21 cellular contexts compared by ENCODE assay signal in the genomic region with DNA sequence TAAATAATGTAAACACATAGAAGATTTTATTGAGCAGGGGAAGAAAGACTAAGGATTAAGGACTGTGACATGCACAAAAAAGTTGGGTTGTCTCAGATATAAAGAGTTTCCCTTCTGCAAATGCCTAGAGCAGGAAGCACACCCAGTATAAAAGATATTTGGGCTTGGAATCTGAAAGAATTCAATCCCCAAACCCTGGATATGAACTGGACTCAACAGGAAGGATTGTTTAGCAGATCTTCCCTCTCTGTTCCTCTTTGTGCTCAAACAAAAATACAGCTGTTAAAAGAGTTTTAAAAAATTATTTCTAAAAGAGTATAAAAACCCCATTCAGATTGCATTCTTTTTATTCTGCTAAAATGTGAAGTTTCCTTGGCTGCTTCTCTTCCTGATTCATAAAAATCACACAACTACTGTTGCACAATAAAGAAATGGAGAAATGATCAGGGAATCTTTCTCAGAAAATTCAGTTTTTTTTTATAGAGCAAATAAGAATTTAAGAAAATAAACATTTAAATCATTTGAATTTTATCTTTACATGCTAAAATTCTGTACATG.
DNase-seq lines count a peak whose midpoint lies in the region; ATAC-seq, FAIRE-seq and TF ChIP-seq lines count a peak whose summit lies in the region.
"Had no signal": no experiment of that assay in that cellular context is flagged by ENCODE, and none has a peak within 500 bp of the region (broad histone marks: within the 10 kb centered on the region; RNA-seq: fewer than 3 reads in every experiment).

No MANE protein-coding gene starts in this region.

- FAIRE-seq in kidney (lab: Jason Lieb, UNC): peak; percentile 66
- FAIRE-seq: A204.1, GM12892, HTR-8/SVneo had no signal

- no peaks in the 10 kb centered on the region for H3K9me3 ChIP-seq in heart left ventricle
- no peaks in the 10 kb centered on the region for H3K9me3 ChIP-seq in kidney (ENCODE audit: control insufficient read depth in 1 of 2, low read length in 2 of 2)
- H3K9me3 ChIP-seq in transverse colon: no peaks in the 10 kb centered on the region
- H3K9me3 ChIP-seq: MG63, neutrophil, Peyer's patch had no signal

- H3K36me3 Mint-ChIP-seq in activated CD4-positive, alpha-beta memory T cell treated with anti-CD3 and anti-CD28 coated beads for 36 hours: peaks cover 5% of the 10 kb centered on the region
- no peaks in the 10 kb centered on the region for H3K36me3 Mint-ChIP-seq in activated T-cell treated with anti-CD3 and anti-CD28 coated beads, Interleukin-2, amount 50 U/mL, for 72 hours (ENCODE audit: insufficient read depth in 2 of 2)

- in situ Hi-C loops in transverse colon (cut with MboI; ENCODE audit: low pct_ligation_motif_present in 1 of 4, low pct_unique_long_range_greater_than_20kb in 1 of 4, low sequenced_read_pairs in 3 of 4): no loop called here

- peaks cover 0 to 98% (median 89%) of the 10 kb centered on the region in 12 donors for H3K4me1 ChIP-seq in heart left ventricle
- H3K4me1 ChIP-seq in kidney (ENCODE audit: control insufficient read depth in 1 of 2, insufficient read depth in 1 of 2, low read depth in 1 of 2, low read length in 2 of 2): peaks cover 6 to 10% of the 10 kb centered on the region in 2 donors
- peaks cover 16 to 63% (median 17%) of the 10 kb centered on the region in 4 donors for H3K4me1 ChIP-seq in transverse colon

- H3K9me3 Mint-ChIP-seq in activated CD4-positive, alpha-beta memory T cell treated with anti-CD3 and anti-CD28 coated beads for 36 hours: no peaks in the 10 kb centered on the region
- H3K9me3 Mint-ChIP-seq in activated T-cell treated with anti-CD3 and anti-CD28 coated beads, Interleukin-2, amount 50 U/mL, for 72 hours: no peaks in the 10 kb centered on the region
- H3K9me3 Mint-ChIP-seq: CD4-positive, alpha-beta memory T cell; type B pancreatic cell had no signal

- H3K4me3 ChIP-seq in heart left ventricle (no peak overlapping the region), cardiac fibroblast (replicated peaks in 1 of 2; ENCODE audit: low read depth in 2 of 2, low read length in 2 of 2) (no peak overlapping the region), kidney (ENCODE audit: low read length in 2 of 2) (no peak overlapping the region), transverse colon (no peak overlapping the region)
- H3K4me3 ChIP-seq: MG63, Peyer's patch, skin epidermis had no signal

- ATAC-seq in heart left ventricle (no peak), left ventricle myocardium superior (no peak), HG03045 (IDR thresholded peaks at IDR 0.05; ENCODE audit: unreplicated experiment) (no peak)
- ATAC-seq in activated T-cell treated with anti-CD3 and anti-CD28 coated beads, Interleukin-2, amount 50 U/mL, for 72 hours (replicated peaks in 1 of 2): no peak
- ATAC-seq: activated CD8-positive, alpha-beta T cell treated with anti-CD3 and anti-CD28 coated beads, Interleukin-2, amount 10 ng/mL, durations not matched to agents 7 days and 5 days had no signal

- TF ChIP-seq CTCF in heart left ventricle (IDR thresholded peaks at IDR 0.05) (no peak), cardiac fibroblast (IDR thresholded peaks at IDR 0.05; ENCODE audit: low read depth, low read length) (no peak), kidney (IDR thresholded peaks at IDR 0.05; ENCODE audit: borderline replicate concordance, extremely low read depth, insufficient read depth) (no peak), transverse colon (IDR thresholded peaks at IDR 0.05) (no peak)

- no peak for DNase-seq in heart left ventricle
- DNase-seq in left ventricle myocardium superior: no peak
- DNase-seq in cardiac fibroblast (ENCODE audit: low read depth in 2 of 2): peak; percentile 41 to 54
- DNase-seq in kidney: no peak
- no peak for DNase-seq in transverse colon
- no peak for DNase-seq in activated CD4-positive, alpha-beta memory T cell treated with anti-CD3 and anti-CD28 coated beads for 36 hours
- no peak for DNase-seq in activated T-cell treated with anti-CD3 and anti-CD28 coated beads, Interleukin-2, amount 50 U/mL, for 72 hours
- DNase-seq: activated CD8-positive, alpha-beta T cell treated with anti-CD3 and anti-CD28 coated beads, Interleukin-2, amount 10 ng/mL, durations not matched to agents 7 days and 5 days; anterior cingulate cortex; CD4-positive, alpha-beta memory T cell; mesendoderm; MG63; NCI-H748 treated with DMSO at 0.1 percent for 48 hours; Peyer's patch had no signal

- H3K27me3 ChIP-seq in heart left ventricle (no peaks in the 10 kb centered on the region), transverse colon (no peaks in the 10 kb centered on the region)
- H3K27me3 ChIP-seq: MG63, neutrophil, Peyer's patch had no signal

- H3K27ac Mint-ChIP-seq in activated CD4-positive, alpha-beta memory T cell treated with anti-CD3 and anti-CD28 coated beads for 36 hours: no peak overlapping the region
- no peak overlapping the region for H3K27ac Mint-ChIP-seq in activated T-cell treated with anti-CD3 and anti-CD28 coated beads, Interleukin-2, amount 50 U/mL, for 72 hours
- H3K27ac Mint-ChIP-seq: activated CD8-positive, alpha-beta T cell treated with anti-CD3 and anti-CD28 coated beads, Interleukin-2, amount 10 ng/mL, durations not matched to agents 7 days and 5 days; CD4-positive, alpha-beta memory T cell; type B pancreatic cell had no signal

- TF ChIP-seq POLR2A in heart left ventricle (IDR thresholded peaks at IDR 0.05) (no peak), transverse colon (IDR thresholded peaks at IDR 0.05) (no peak)

- CTCF ChIA-PET in activated CD4-positive, alpha-beta memory T cell treated with anti-CD3 and anti-CD28 coated beads for 36 hours (lab: Charles Lee): no interaction called here

- H3K27me3 Mint-ChIP-seq in activated CD4-positive, alpha-beta memory T cell treated with anti-CD3 and anti-CD28 coated beads for 36 hours: no peaks in the 10 kb centered on the region
- no peaks in the 10 kb centered on the region for H3K27me3 Mint-ChIP-seq in activated T-cell treated with anti-CD3 and anti-CD28 coated beads, Interleukin-2, amount 50 U/mL, for 72 hours (ENCODE audit: low read depth)
- H3K27me3 Mint-ChIP-seq: CD4-positive, alpha-beta memory T cell; type B pancreatic cell had no signal

- H3K27ac ChIP-seq in heart left ventricle (peak overlapping the region in 11 of 12 donors; percentile 1 to 70 (median 46)), kidney (ENCODE audit: low read depth in 2 of 2, low read length in 2 of 2) (no peak overlapping the region), transverse colon (peak overlapping the region; percentile 20 to 72 (median 55))
- H3K27ac ChIP-seq: neutrophil, Peyer's patch had no signal

- H3K36me3 ChIP-seq in heart left ventricle (peaks cover 0 to 30% (median 2%) of the 10 kb centered on the region in 9 donors), kidney (ENCODE audit: control insufficient read depth in 1 of 2, insufficient read depth in 2 of 2, low read length in 2 of 2) (no peaks in the 10 kb centered on the region), transverse colon (no peaks in the 10 kb centered on the region)
- H3K36me3 ChIP-seq: MG63, Peyer's patch had no signal

- H3K4me1 Mint-ChIP-seq in activated CD4-positive, alpha-beta memory T cell treated with anti-CD3 and anti-CD28 coated beads for 36 hours (ENCODE audit: low read depth): peaks cover 12% of the 10 kb centered on the region
- peaks cover 20% of the 10 kb centered on the region for H3K4me1 Mint-ChIP-seq in activated T-cell treated with anti-CD3 and anti-CD28 coated beads, Interleukin-2, amount 50 U/mL, for 72 hours (ENCODE audit: low read depth)

- no peak for TF ChIP-seq EP300 in transverse colon (IDR thresholded peaks at IDR 0.05; ENCODE audit: low read depth)

- POLR2A ChIA-PET in activated CD4-positive, alpha-beta memory T cell treated with anti-CD3 and anti-CD28 coated beads for 36 hours (lab: Charles Lee): no interaction called here

- no peak overlapping the region for H3K9ac ChIP-seq in kidney (ENCODE audit: low read length in 2 of 2)

- no peak overlapping the region for H3K4me3 Mint-ChIP-seq in activated CD4-positive, alpha-beta memory T cell treated with anti-CD3 and anti-CD28 coated beads for 36 hours
- no peak overlapping the region for H3K4me3 Mint-ChIP-seq in activated T-cell treated with anti-CD3 and anti-CD28 coated beads, Interleukin-2, amount 50 U/mL, for 72 hours
- H3K4me3 Mint-ChIP-seq: activated CD8-positive, alpha-beta T cell treated with anti-CD3 and anti-CD28 coated beads, Interleukin-2, amount 10 ng/mL, durations not matched to agents 7 days and 5 days; CD4-positive, alpha-beta memory T cell; type B pancreatic cell had no signal

- intact Hi-C loops in heart left ventricle (cut with DNase I) (loop anchor here in 2 of 10 donors (10.0 kb wide), 2 partner anchors 68 to 118 kb away; partner anchors contain the start of gene PDLIM5 (in 1 of the 2)), left ventricle myocardium superior (cut with micrococcal nuclease) (no loop called here), kidney (cut with DNase I) (no loop called here), transverse colon (cut with DNase I; ENCODE audit: low total_unique reads) (loop anchor here (5.0 kb wide), 1 partner anchor 71 kb away; the partner anchor contains the start of gene PDLIM5)
- intact Hi-C loops in activated CD4-positive, alpha-beta memory T cell treated with anti-CD3 and anti-CD28 coated beads for 36 hours (cut with micrococcal nuclease): no loop called here

Comparison
In these comparisons a context has a peak if more than half of its experiments do, and no peak if none do; other contexts are left out.
1. DNase-seq: peak in cardiac fibroblast (2 of 2); none in heart left ventricle (0 of 5), left ventricle myocardium superior (single experiment), kidney (single experiment), transverse colon (single experiment), activated CD4-positive, alpha-beta memory T cell treated with anti-CD3 and anti-CD28 coated beads for 36 hours (single experiment) and activated T-cell treated with anti-CD3 and anti-CD28 coated beads, Interleukin-2, amount 50 U/mL, for 72 hours (0 of 2).
2. H3K27ac ChIP-seq: peak in heart left ventricle (11 of 12) and transverse colon (4 of 4); none in kidney (0 of 2).